8 cellular contexts compared by ENCODE assay signal in the genomic region with DNA sequence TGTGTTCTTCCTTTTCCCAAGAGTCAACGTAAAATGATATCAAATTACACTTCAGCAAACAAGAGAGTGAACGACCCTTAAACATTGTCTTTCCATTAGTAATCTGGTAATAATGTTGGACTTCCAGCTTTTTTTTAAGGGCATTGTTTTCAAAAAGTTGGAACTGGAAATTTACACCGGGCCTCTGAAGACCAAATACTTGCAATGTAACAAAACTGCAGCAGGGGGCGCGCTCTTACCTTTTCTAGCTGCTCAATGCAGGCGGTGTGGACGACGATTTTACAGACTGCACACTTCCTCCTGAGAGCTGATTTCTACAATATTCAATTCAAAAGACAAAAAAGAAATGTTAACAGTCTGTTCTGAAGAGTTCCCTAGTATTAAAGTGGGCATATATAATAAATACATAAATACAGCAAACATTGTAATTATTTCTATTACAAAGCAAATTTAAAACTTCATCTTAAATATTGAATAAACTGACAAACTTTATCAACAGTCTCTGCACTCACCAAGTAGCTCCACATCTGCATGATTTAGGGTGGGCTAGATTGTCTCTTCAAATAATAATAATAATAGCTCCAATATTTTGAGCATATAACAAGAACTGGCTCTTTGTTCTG.
DNase-seq lines count a peak whose midpoint lies in the region; ATAC-seq, FAIRE-seq and TF ChIP-seq lines count a peak whose summit lies in the region.

No MANE protein-coding gene starts in this region.

- in situ Hi-C loops in K562 (cut with MboI) = loop anchor here (5.0 kb wide), 2 partner anchors 241 to 351 kb away; no protein-coding TSS in a partner anchor

- no peaks in the 10 kb centered on the region for H4K20me1 ChIP-seq in K562 (replicated peaks; ENCODE audit: control insufficient read depth, insufficient read depth, low read length)

- POLR2A ChIA-PET in K562 (lab: Yijun Ruan, JAX) = no interaction called here

- intact Hi-C loops in K562 (cut with micrococcal nuclease) = loop anchor here (1.0 kb wide), 2 partner anchors 243 to 352 kb away; no protein-coding TSS in a partner anchor

- TF ChIP-seq RAD21 in K562 (CRISPR knock-in tag; conservative IDR thresholded peaks at IDR 0.05 in 1 of 2, IDR thresholded peaks at IDR 0.05 in 1 of 2) = peak; percentile 91 to 93

- TF ChIP-seq CTCF in K562 (IDR thresholded peaks at IDR 0.05 in 2 of 3, conservative IDR thresholded peaks at IDR 0.05 in 1 of 3; ENCODE audit: insufficient read depth in 2 of 3, low read depth in 1 of 3, low read length in 3 of 3) = peak; percentile 88 to 96 (median 89)

- TF ChIP-seq POLR2A in K562 (conservative IDR thresholded peaks at IDR 0.05) = no peak

- BruUV-seq in K562 (replicated peaks; lab: Mats Ljungman, UMichigan) = no TSS peak

- H3K4me3 ChIP-seq in K562 = no peak overlapping the region
- no peak overlapping the region for H3K4me3 ChIP-seq in iPS DF 6.9 (ENCODE audit: low read length)

- peak; percentile 10; the same call in 1 of the 2 replicates for TF ChIP-seq EP300 in K562 (IDR thresholded peaks at IDR 0.05; ENCODE audit: low read length)

- H3K27me3 ChIP-seq in K562 (ENCODE audit: control insufficient read depth in 2 of 2, insufficient read depth in 2 of 2, low read length in 2 of 2) (peaks cover 6 to 20% of the 10 kb centered on the region in 2 experiments; a peak in 4 of 5 replicates), iPS DF 6.9 (ENCODE audit: control insufficient read depth, insufficient read depth, low read length) (no peaks in the 10 kb centered on the region)

- CTCF ChIA-PET in K562 (lab: Yijun Ruan, JAX; ENCODE audit: low intra/inter-chr PET ratio) = interaction anchor here (1.4 to 3.0 kb wide), 4 partner anchors 241 to 1083 kb away, joined by 3 to 24 read pairs (median 8); no protein-coding TSS in a partner anchor

- H3K79me2 ChIP-seq in K562 (ENCODE audit: control insufficient read depth, insufficient read depth, low read length) = no peaks in the 10 kb centered on the region

- H3K9me3 ChIP-seq in K562 (replicated peaks; ENCODE audit: control insufficient read depth, insufficient read depth, low read depth, low read length) (no peaks in the 10 kb centered on the region), iPS DF 6.9 (ENCODE audit: control insufficient read depth, insufficient read depth, low read length) (no peaks in the 10 kb centered on the region)

- ATAC-seq in HG02884 (IDR thresholded peaks at IDR 0.05; ENCODE audit: unreplicated experiment) (peak; percentile 82), K562 (peak; percentile 96)

- H3K9me1 ChIP-seq in K562 (ENCODE audit: control insufficient read depth, insufficient read depth, low read length) = no peaks in the 10 kb centered on the region

- H3K4me1 ChIP-seq in K562 (replicated peaks in 1 of 2; ENCODE audit: control insufficient read depth in 2 of 2, insufficient read depth in 2 of 2, low read length in 2 of 2) = no peaks in the 10 kb centered on the region
- peaks cover 1% of the 10 kb centered on the region for H3K4me1 ChIP-seq in iPS DF 6.9 (ENCODE audit: control insufficient read depth, insufficient read depth, low read length)

- H3K9ac ChIP-seq in K562 (ENCODE audit: insufficient read depth in 1 of 2, low read depth in 2 of 2, low read length in 2 of 2) = no peak overlapping the region

- peak; percentile 87 for FAIRE-seq in K562 (lab: Jason Lieb, UNC)

- WGBS in K562 (ENCODE audit: insufficient coverage, low coverage, missing lambda C conversion rate) = 2% methylated on average over 8 of the region's 8 CpGs
- no CpG with 5 or more reads among the region's 8 CpGs for WGBS in iPS DF 6.9 (ENCODE audit: insufficient coverage, insufficient read length)

- H3K27ac ChIP-seq in K562 (ENCODE audit: extremely low read depth, low read depth, low read length) (no peak overlapping the region), iPS DF 6.9 (ENCODE audit: low read length) (no peak overlapping the region)

- no peak overlapping the region for H3K4me2 ChIP-seq in K562 (ENCODE audit: insufficient read depth, low read length)

- H2AFZ ChIP-seq in K562 (ENCODE audit: low read depth, low read length) = 0 out of 2 replicates have a peak overlapping the region, but pooled peaks have one; percentile 0

- H3K36me3 ChIP-seq in K562 (ENCODE audit: control insufficient read depth, insufficient read depth, low read length) = no peaks in the 10 kb centered on the region
- no peaks in the 10 kb centered on the region for H3K36me3 ChIP-seq in iPS DF 6.9 (ENCODE audit: control insufficient read depth, insufficient read depth, low read length)

- peak; percentile 40 for DNase-seq in NCI-H510A treated with DMSO at 0.1 percent for 48 hours (lab: John Stamatoyannopoulos, UW)
- no peak for DNase-seq in NCI-H510A (lab: John Stamatoyannopoulos, UW)
- DNase-seq in NCI-H1694 treated with DMSO at 0.1 percent for 48 hours (lab: John Stamatoyannopoulos, UW) = peak; percentile 40
- DNase-seq in T1000 (lab: John Stamatoyannopoulos, UW) = peak; percentile 39
- peak; percentile 69 to 84 (median 74) for DNase-seq in K562 (ENCODE audit: extremely low read depth in 1 of 4, low spot score in 3 of 4)
- DNase-seq in iPS DF 6.9 (ENCODE audit: low read depth, low spot score) = peak; percentile 39
- DNase-seq in smooth muscle cell of the brain vasculature (ENCODE audit: low read depth, low spot score) = peak; percentile 53

TF ChIP-seq in K562, 482 proteins besides CTCF, POLR2A, EP300 and RAD21:
- TF ChIP-seq MAFG (tag; conservative IDR thresholded peaks at IDR 0.05) (no peak), KLF16 (IDR thresholded peaks at IDR 0.05) (0 out of 2 replicates have a peak, but pooled peaks have one; percentile 28), ZNF717 (CRISPR knock-in tag; IDR thresholded peaks at IDR 0.05) (no peak), ZC3H11A (IDR thresholded peaks at IDR 0.05; ENCODE audit: low read depth, low read length) (peak; percentile 58; the same call in 1 of the 2 replicates), KAT8 (IDR thresholded peaks at IDR 0.05; ENCODE audit: low read depth) (no peak), TEAD4 (IDR thresholded peaks at IDR 0.05; ENCODE audit: low read length) (0 out of 2 replicates have a peak, but pooled peaks have one; percentile 23), TEAD4 (CRISPR knock-in tag; IDR thresholded peaks at IDR 0.05; ENCODE audit: borderline replicate concordance) (no peak), ZNF766 (CRISPR knock-in tag; conservative IDR thresholded peaks at IDR 0.05) (0 out of 2 replicates have a peak, but pooled peaks have one; percentile 22), SMC3 (conservative IDR thresholded peaks at IDR 0.05; ENCODE audit: insufficient read depth, low read depth, low read length) (peak; percentile 90), TBL1XR1 (IDR thresholded peaks at IDR 0.05; ENCODE audit: low read length in 2 of 2) (0 out of 4 replicates have a peak, but pooled peaks of 1 of the 2 experiments have one; percentile 12), CREM (IDR thresholded peaks at IDR 0.05; ENCODE audit: low read depth) (0 out of 2 replicates have a peak, but pooled peaks have one; percentile 11), JUND (IDR thresholded peaks at IDR 0.05; ENCODE audit: borderline replicate concordance, low read depth, low read length) (peak; percentile 36; the same call in 1 of the 2 replicates), JUND (tag; IDR thresholded peaks at IDR 0.05; ENCODE audit: borderline replicate concordance, low read depth, low read length) (no peak; the same call in 2 of the 3 replicates), HMG20A (CRISPR knock-in tag; conservative IDR thresholded peaks at IDR 0.05) (0 out of 2 replicates have a peak, but pooled peaks have one; percentile 26), STAG1 (CRISPR knock-in tag; IDR thresholded peaks at IDR 0.05; ENCODE audit: borderline replicate concordance) (peak; percentile 62; the same call in 1 of the 2 replicates), CCNT2 (IDR thresholded peaks at IDR 0.05; ENCODE audit: borderline replicate concordance, extremely low read depth, insufficient read length, low read depth, low read length) (no peak), DNMT1 (IDR thresholded peaks at IDR 0.05) (no peak), SPI1 (IDR thresholded peaks at IDR 0.05; ENCODE audit: borderline replicate concordance, low read depth, low read length) (peak; percentile 64; the same call in 1 of the 2 replicates), SMAD2 (IDR thresholded peaks at IDR 0.05; ENCODE audit: low read depth, low read length) (no peak)
- TF ChIP-seq, protein P1, sequence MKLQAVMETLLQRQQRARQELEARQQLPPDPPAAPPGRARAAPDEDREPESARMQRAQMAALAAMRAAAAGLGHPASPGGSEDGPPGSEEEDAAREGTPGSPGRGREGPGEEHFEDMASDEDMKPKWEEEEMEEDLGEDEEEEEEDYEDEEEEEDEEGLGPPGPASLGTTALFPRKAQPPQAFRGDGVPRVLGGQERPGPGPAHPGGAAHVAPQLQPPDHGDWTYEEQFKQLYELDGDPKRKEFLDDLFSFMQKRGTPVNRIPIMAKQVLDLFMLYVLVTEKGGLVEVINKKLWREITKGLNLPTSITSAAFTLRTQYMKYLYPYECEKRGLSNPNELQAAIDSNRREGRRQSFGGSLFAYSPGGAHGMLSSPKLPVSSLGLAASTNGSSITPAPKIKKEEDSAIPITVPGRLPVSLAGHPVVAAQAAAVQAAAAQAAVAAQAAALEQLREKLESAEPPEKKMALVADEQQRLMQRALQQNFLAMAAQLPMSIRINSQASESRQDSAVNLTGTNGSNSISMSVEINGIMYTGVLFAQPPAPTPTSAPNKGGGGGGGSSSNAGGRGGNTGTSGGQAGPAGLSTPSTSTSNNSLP (IDR thresholded peaks at IDR 0.05; ENCODE audit: borderline replicate concordance, low read depth, low read length) = 0 out of 2 replicates have a peak, but pooled peaks have one; percentile 32
- TF ChIP-seq, protein P2, sequence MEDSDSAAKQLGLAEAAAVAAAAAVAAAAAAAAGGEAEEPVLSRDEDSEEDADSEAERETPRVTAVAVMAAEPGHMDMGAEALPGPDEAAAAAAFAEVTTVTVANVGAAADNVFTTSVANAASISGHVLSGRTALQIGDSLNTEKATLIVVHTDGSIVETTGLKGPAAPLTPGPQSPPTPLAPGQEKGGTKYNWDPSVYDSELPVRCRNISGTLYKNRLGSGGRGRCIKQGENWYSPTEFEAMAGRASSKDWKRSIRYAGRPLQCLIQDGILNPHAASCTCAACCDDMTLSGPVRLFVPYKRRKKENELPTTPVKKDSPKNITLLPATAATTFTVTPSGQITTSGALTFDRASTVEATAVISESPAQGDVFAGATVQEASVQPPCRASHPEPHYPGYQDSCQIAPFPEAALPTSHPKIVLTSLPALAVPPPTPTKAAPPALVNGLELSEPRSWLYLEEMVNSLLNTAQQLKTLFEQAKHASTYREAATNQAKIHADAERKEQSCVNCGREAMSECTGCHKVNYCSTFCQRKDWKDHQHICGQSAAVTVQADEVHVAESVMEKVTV (CRISPR knock-in tag; IDR thresholded peaks at IDR 0.05) = peak; percentile 91
